In the genomic region with DNA sequence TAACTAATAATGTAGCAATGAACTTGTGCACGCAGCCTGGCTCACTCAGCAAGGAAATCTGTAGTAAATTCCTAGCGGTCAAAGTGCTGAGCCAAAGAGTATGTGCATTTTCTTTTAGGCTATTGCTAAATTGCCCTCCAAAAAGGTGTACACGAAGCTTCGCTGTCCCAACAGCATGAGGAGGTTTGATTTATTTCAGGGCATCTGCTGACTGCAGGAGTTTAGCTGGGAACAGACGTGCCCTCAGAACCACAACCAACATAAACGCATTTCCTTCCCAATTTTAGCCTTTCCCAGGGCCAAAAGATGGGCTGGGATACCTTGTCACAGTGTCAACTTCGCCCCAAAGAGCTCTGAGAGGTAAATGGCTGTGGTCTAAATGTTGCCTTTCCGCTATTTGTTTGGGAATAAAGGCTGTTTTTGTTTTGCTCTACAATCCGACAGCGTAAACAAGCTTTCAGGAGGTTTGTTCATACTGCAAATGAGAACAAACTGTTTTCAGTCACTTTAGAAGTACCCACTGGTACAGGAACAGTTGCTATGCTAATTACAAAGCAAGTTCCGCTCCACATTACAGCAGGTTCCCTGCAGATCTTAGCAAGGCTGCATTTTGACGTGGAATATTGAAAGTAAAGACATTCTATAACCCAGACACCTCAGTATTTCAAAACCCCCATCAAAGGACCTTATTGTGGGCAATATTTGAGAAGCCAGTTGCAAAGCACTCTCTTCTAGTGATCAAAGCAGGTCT, we compare ENCODE assay signal across 2 cellular contexts.
TF ChIP-seq lines count a peak whose summit lies in the region.

No MANE protein-coding gene starts in this region.

TF ChIP-seq in GM23338, 12 proteins besides CTCF, POLR2A, EP300 and RAD21:
- no peak for TF ChIP-seq EZH2phosphoT487 (IDR thresholded peaks at IDR 0.05; ENCODE audit: unreplicated experiment)
- TF ChIP-seq, protein P1, sequence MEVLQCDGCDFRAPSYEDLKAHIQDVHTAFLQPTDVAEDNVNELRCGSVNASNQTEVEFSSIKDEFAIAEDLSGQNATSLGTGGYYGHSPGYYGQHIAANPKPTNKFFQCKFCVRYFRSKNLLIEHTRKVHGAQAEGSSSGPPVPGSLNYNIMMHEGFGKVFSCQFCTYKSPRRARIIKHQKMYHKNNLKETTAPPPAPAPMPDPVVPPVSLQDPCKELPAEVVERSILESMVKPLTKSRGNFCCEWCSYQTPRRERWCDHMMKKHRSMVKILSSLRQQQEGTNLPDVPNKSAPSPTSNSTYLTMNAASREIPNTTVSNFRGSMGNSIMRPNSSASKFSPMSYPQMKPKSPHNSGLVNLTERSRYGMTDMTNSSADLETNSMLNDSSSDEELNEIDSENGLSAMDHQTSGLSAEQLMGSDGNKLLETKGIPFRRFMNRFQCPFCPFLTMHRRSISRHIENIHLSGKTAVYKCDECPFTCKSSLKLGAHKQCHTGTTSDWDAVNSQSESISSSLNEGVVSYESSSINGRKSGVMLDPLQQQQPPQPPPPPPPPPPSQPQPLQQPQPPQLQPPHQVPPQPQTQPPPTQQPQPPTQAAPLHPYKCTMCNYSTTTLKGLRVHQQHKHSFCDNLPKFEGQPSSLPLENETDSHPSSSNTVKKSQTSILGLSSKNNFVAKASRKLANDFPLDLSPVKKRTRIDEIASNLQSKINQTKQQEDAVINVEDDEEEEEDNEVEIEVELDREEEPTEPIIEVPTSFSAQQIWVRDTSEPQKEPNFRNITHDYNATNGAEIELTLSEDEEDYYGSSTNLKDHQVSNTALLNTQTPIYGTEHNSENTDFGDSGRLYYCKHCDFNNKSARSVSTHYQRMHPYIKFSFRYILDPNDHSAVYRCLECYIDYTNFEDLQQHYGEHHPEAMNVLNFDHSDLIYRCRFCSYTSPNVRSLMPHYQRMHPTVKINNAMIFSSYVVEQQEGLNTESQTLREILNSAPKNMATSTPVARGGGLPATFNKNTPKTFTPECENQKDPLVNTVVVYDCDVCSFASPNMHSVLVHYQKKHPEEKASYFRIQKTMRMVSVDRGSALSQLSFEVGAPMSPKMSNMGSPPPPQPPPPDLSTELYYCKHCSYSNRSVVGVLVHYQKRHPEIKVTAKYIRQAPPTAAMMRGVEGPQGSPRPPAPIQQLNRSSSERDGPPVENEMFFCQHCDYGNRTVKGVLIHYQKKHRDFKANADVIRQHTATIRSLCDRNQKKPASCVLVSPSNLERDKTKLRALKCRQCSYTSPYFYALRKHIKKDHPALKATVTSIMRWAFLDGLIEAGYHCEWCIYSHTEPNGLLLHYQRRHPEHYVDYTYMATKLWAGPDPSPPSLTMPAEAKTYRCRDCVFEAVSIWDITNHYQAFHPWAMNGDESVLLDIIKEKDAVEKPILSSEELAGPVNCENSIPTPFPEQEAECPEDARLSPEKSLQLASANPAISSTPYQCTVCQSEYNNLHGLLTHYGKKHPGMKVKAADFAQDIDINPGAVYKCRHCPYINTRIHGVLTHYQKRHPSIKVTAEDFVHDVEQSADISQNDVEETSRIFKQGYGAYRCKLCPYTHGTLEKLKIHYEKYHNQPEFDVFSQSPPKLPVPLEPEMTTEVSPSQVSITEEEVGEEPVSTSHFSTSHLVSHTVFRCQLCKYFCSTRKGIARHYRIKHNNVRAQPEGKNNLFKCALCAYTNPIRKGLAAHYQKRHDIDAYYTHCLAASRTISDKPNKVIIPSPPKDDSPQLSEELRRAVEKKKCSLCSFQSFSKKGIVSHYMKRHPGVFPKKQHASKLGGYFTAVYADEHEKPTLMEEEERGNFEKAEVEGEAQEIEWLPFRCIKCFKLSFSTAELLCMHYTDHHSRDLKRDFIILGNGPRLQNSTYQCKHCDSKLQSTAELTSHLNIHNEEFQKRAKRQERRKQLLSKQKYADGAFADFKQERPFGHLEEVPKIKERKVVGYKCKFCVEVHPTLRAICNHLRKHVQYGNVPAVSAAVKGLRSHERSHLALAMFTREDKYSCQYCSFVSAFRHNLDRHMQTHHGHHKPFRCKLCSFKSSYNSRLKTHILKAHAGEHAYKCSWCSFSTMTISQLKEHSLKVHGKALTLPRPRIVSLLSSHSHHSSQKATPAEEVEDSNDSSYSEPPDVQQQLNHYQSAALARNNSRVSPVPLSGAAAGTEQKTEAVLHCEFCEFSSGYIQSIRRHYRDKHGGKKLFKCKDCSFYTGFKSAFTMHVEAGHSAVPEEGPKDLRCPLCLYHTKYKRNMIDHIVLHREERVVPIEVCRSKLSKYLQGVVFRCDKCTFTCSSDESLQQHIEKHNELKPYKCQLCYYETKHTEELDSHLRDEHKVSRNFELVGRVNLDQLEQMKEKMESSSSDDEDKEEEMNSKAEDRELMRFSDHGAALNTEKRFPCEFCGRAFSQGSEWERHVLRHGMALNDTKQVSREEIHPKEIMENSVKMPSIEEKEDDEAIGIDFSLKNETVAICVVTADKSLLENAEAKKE (CRISPR knock-in tag; IDR thresholded peaks at IDR 0.05): no peak
TF ChIP-seq in GM23338: peak in this region for 0.

TF ChIP-seq in GM12878, 131 proteins besides CTCF, POLR2A, EP300 and RAD21:
- TF ChIP-seq TARDBP (IDR thresholded peaks at IDR 0.05; ENCODE audit: borderline replicate concordance) (no peak), JUNB (IDR thresholded peaks at IDR 0.05) (peak; percentile 15; the same call in 1 of the 2 replicates)
